8 cellular contexts compared by ENCODE assay signal in the genomic region with DNA sequence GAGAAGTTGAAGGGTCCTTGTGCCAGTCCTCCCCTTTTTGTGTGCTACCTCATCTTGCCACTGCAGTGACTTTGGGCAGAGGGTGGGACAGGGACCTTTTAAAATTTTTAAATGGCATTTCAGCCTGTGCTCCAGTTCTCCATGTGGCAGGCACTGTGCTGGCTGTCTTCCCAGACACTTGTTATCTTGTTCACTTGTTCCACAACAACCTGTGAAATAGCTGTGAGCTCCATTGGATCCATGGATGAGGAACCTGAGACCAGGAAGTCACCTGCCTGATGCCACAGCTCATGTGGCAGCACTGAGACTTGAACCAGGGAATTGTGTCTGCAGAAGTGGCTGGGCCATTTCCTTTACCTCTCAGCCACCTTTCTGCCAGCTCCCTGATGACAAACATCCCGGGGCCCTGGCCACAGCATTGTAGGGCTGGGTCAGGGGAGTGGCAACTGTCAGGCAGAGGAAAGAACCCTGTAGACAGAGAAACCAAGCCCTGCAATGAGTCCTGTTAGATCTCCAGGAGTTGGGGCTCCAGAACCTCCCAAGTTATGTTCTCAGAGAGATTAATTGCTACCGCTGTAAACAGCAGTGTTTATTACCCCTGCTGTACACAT. TPM values are rescaled to one million over a fixed set of nuclear protein-coding genes. Genes with fewer than 3 reads are reported as not detected.
DNase-seq lines count a peak whose midpoint lies in the region; ATAC-seq and TF ChIP-seq lines count a peak whose summit lies in the region.

No MANE protein-coding gene starts in this region.

- no TSS peak for BruUV-seq in PC-3 (replicated peaks; lab: Mats Ljungman, UMichigan)

- no peak overlapping the region for H3K9ac ChIP-seq in endodermal cell (ENCODE audit: extremely low read depth, low read length, poor library complexity, severe bottlenecking)
- no peak overlapping the region for H3K9ac ChIP-seq in PC-3 (ENCODE audit: low read length)

- H3K4me2 ChIP-seq in PC-3 (ENCODE audit: low read length): no peak overlapping the region

- TF ChIP-seq CTCF in WTC11 (IDR thresholded peaks at IDR 0.05): no peak
- TF ChIP-seq CTCF in endodermal cell (conservative IDR thresholded peaks at IDR 0.05): no peak
- TF ChIP-seq CTCF in neutrophil (IDR thresholded peaks at IDR 0.05): no peak
- TF ChIP-seq CTCF in PC-3 (conservative IDR thresholded peaks at IDR 0.05; ENCODE audit: low read depth, low read length): no peak

- H2AFZ ChIP-seq in PC-3 (ENCODE audit: low read length): no peak overlapping the region

- peak in 1 of 3 donors; percentile 73 for DNase-seq in CD4-positive, CD25-positive, alpha-beta regulatory T cell
- DNase-seq in WTC11 (ENCODE audit: low spot score) (no peak), endodermal cell (no peak), NCI-H524 (lab: John Stamatoyannopoulos, UW) (no peak), PC-3 (no peak), SKM-1 treated with dmso at 0.1 percent for 144 hours (lab: John Stamatoyannopoulos, UW; ENCODE audit: unreplicated experiment) (no peak), ecto neural progenitor cell (ENCODE audit: low spot score) (no peak)

- intact Hi-C loops in PC-3 (cut with micrococcal nuclease): no loop called here

- no peak for ATAC-seq in CD4-positive, CD25-positive, alpha-beta regulatory T cell (ENCODE audit: low read depth in 2 of 2)
- ATAC-seq in WTC11 (no peak), PC-3 (no peak)

- H3K36me3 Mint-ChIP-seq in CD4-positive, CD25-positive, alpha-beta regulatory T cell: peaks cover 18% of the 10 kb centered on the region
- H3K36me3 Mint-ChIP-seq in WTC11 (peaks cover 20% of the 10 kb centered on the region), endodermal cell (ENCODE audit: low read depth) (peaks cover 52% of the 10 kb centered on the region)

- CTCF ChIA-PET in WTC11 (lab: Charles Lee): interaction anchor here (0.5 to 4.8 kb wide), 9 partner anchors 14 to 521 kb away, joined by 3 to 71 read pairs (median 8); a partner anchor contains a TSS
- CTCF ChIA-PET in PC-3 (lab: Charles Lee): no interaction called here

- no peaks in the 10 kb centered on the region for H3F3A ChIP-seq in PC-3 (ENCODE audit: low read length, unreplicated experiment)

- peaks cover 51% of the 10 kb centered on the region for H3K79me2 ChIP-seq in PC-3 (ENCODE audit: low read length)

- no peaks in the 10 kb centered on the region for H3K9me3 ChIP-seq in CD4-positive, CD25-positive, alpha-beta regulatory T cell (ENCODE audit: control insufficient read depth in 2 of 2, low read length in 2 of 2)
- H3K9me3 ChIP-seq in endodermal cell (ENCODE audit: control insufficient read depth, low read length) (no peaks in the 10 kb centered on the region), neutrophil (no peaks in the 10 kb centered on the region), PC-3 (ENCODE audit: low read length) (no peaks in the 10 kb centered on the region)

- H3K27ac ChIP-seq in CD4-positive, CD25-positive, alpha-beta regulatory T cell (ENCODE audit: insufficient read depth, low read length, poor library complexity, severe bottlenecking): peak overlapping the region; percentile 88
- H3K27ac ChIP-seq in endodermal cell (ENCODE audit: low read depth, low read length) (no peak overlapping the region), neutrophil (peak overlapping the region; percentile 96), PC-3 (ENCODE audit: low read length) (no peak overlapping the region)

- peaks cover 33% of the 10 kb centered on the region for H3K36me3 ChIP-seq in CD4-positive, CD25-positive, alpha-beta regulatory T cell (ENCODE audit: control insufficient read depth, insufficient read depth, low read length)
- H3K36me3 ChIP-seq in endodermal cell (ENCODE audit: control insufficient read depth, insufficient read depth, low read length): peaks cover 88% of the 10 kb centered on the region
- H3K36me3 ChIP-seq in neutrophil: peaks cover 87% of the 10 kb centered on the region
- peaks cover 6% of the 10 kb centered on the region for H3K36me3 ChIP-seq in PC-3 (ENCODE audit: low read depth, low read length)

- no peaks in the 10 kb centered on the region for H3K27me3 ChIP-seq in CD4-positive, CD25-positive, alpha-beta regulatory T cell (ENCODE audit: control insufficient read depth, insufficient read depth, low read length)
- H3K27me3 ChIP-seq in endodermal cell (ENCODE audit: control insufficient read depth, insufficient read depth, low read length, poor library complexity, severe bottlenecking): no peaks in the 10 kb centered on the region
- H3K27me3 ChIP-seq in neutrophil: no peaks in the 10 kb centered on the region
- no peaks in the 10 kb centered on the region for H3K27me3 ChIP-seq in PC-3 (ENCODE audit: low read length)

- peak overlapping the region; percentile 67 for H3K4me3 ChIP-seq in CD4-positive, CD25-positive, alpha-beta regulatory T cell (ENCODE audit: low read depth, low read length)
- no peak overlapping the region for H3K4me3 ChIP-seq in endodermal cell (ENCODE audit: low read length)
- no peak overlapping the region for H3K4me3 ChIP-seq in neutrophil (ENCODE audit: low read depth in 1 of 2, low read length in 1 of 2)
- H3K4me3 ChIP-seq in PC-3 (ENCODE audit: low read length): no peak overlapping the region

- H3K9me3 Mint-ChIP-seq in CD4-positive, CD25-positive, alpha-beta regulatory T cell: peaks cover 0 to 2% (median 0%) of the 10 kb centered on the region in 7 donors
- H3K9me3 Mint-ChIP-seq in WTC11: no peaks in the 10 kb centered on the region
- no peaks in the 10 kb centered on the region for H3K9me3 Mint-ChIP-seq in endodermal cell

- peak overlapping the region; percentile 32 to 96 (median 90) for H3K4me3 Mint-ChIP-seq in CD4-positive, CD25-positive, alpha-beta regulatory T cell
- no peak overlapping the region for H3K4me3 Mint-ChIP-seq in WTC11
- no peak overlapping the region for H3K4me3 Mint-ChIP-seq in endodermal cell

- peaks cover 2% of the 10 kb centered on the region for H3K27me3 Mint-ChIP-seq in CD4-positive, CD25-positive, alpha-beta regulatory T cell
- no peaks in the 10 kb centered on the region; the same call in 1 of the 2 replicates for H3K27me3 Mint-ChIP-seq in WTC11 (ENCODE audit: low read depth)
- no peaks in the 10 kb centered on the region for H3K27me3 Mint-ChIP-seq in endodermal cell (ENCODE audit: insufficient read depth)

- no peaks in the 10 kb centered on the region for H3K9me2 ChIP-seq in PC-3 (replicated peaks; ENCODE audit: low read length)

- H4K20me1 ChIP-seq in PC-3 (ENCODE audit: low read length): peaks cover 15% of the 10 kb centered on the region; the same call in 1 of the 2 replicates

- H3K4me1 ChIP-seq in CD4-positive, CD25-positive, alpha-beta regulatory T cell (ENCODE audit: control insufficient read depth, insufficient read depth, low read length, poor library complexity, severe bottlenecking): peaks cover 83% of the 10 kb centered on the region
- H3K4me1 ChIP-seq in endodermal cell (ENCODE audit: control insufficient read depth, insufficient read depth, low read length) (peaks cover 29% of the 10 kb centered on the region), neutrophil (ENCODE audit: control insufficient read depth in 1 of 2, insufficient read depth in 1 of 2, low read depth in 1 of 2, low read length in 1 of 2) (peaks cover 76 to 85% of the 10 kb centered on the region in 2 experiments), PC-3 (ENCODE audit: insufficient read depth, low read length) (peaks cover 27% of the 10 kb centered on the region)

- peaks cover 9 to 88% (median 60%) of the 10 kb centered on the region in 4 donors for H3K4me1 Mint-ChIP-seq in CD4-positive, CD25-positive, alpha-beta regulatory T cell
- H3K4me1 Mint-ChIP-seq in WTC11 (peaks cover 76% of the 10 kb centered on the region), endodermal cell (peaks cover 58% of the 10 kb centered on the region)

- POLR2A ChIA-PET in WTC11 (lab: Charles Lee) (interaction anchor here (3.6 kb wide), 1 partner anchor 27 kb away, joined by 25 read pairs; a partner anchor contains a TSS), PC-3 (lab: Charles Lee; ENCODE audit: unreplicated experiment) (interaction anchor here (0.6 kb wide), 1 partner anchor 42 kb away, joined by 3 read pairs; no protein-coding TSS in a partner anchor)

- WGBS in endodermal cell (ENCODE audit: insufficient coverage in 1 of 2, insufficient read length in 1 of 2), 2 experiments: 94 to 100% methylated on average over 1 to 2 of the region's 2 CpGs

- peak overlapping the region; percentile 97 to 99 (median 98) for H3K27ac Mint-ChIP-seq in CD4-positive, CD25-positive, alpha-beta regulatory T cell
- H3K27ac Mint-ChIP-seq in WTC11: peak overlapping the region; percentile 95
- H3K27ac Mint-ChIP-seq in endodermal cell: peak overlapping the region; percentile 89

TF ChIP-seq in WTC11, 78 proteins besides CTCF, POLR2A, EP300 and RAD21 (continues in another document):
- TF ChIP-seq EMX1 (CRISPR knock-in tag; IDR thresholded peaks at IDR 0.05): no peak

RNA-seq across cellular contexts. Expression of a gene that starts 6.4 kb away (rescaled TPM):
- 135 TPM for total RNA-seq in CD4-positive, CD25-positive, alpha-beta regulatory T cell
- polyA plus RNA-seq in CD4-positive, CD25-positive, alpha-beta regulatory T cell: 100 to 1,000 TPM; 159 to 191 (median 177) TPM
- 97.7 to 106 TPM (median 102 TPM) in 3 replicates for total RNA-seq in WTC11 (2021)
- 10 to 100 TPM; 87.4 to 99.8 TPM for total RNA-seq in endodermal cell
- polyA plus RNA-seq in endodermal cell (2013, experiment 1 of 2): 58.5 TPM
- 55.2 TPM for polyA plus RNA-seq in endodermal cell (2013, experiment 2 of 2)
- total RNA-seq in PC-3 (2014; rRNA removed): 36.6 and 58.9 TPM in 2 replicates

RNA-seq across cellular contexts. Expression of a gene that starts 27.3 kb away (rescaled TPM):
- 62.2 TPM for total RNA-seq in CD4-positive, CD25-positive, alpha-beta regulatory T cell
- polyA plus RNA-seq in CD4-positive, CD25-positive, alpha-beta regulatory T cell: 10 to 100 TPM; 72.8 to 89.3 (median 80.1) TPM
- total RNA-seq in WTC11 (2021): 29.7 to 34.1 TPM (median 30.5 TPM) in 3 replicates
- 10 to 100 TPM; 29.2 to 34.1 TPM for total RNA-seq in endodermal cell
- polyA plus RNA-seq in endodermal cell (2013, experiment 1 of 2): 30.7 TPM
- polyA plus RNA-seq in endodermal cell (2013, experiment 2 of 2): 28.4 TPM
- total RNA-seq in PC-3 (2014; rRNA removed): 7.4 and 13.9 TPM in 2 replicates

RNA-seq across cellular contexts. Expression of a gene that starts 30.0 kb away (rescaled TPM):
- not detected for total RNA-seq in CD4-positive, CD25-positive, alpha-beta regulatory T cell
- polyA plus RNA-seq in CD4-positive, CD25-positive, alpha-beta regulatory T cell: not detected
- not detected in 3 replicates for total RNA-seq in WTC11 (2021)
- total RNA-seq in endodermal cell: not detected
- 3.2 TPM for polyA plus RNA-seq in endodermal cell (2013, experiment 1 of 2)
- polyA plus RNA-seq in endodermal cell (2013, experiment 2 of 2): 5.2 TPM
- 1.4 TPM in 1 of 2 replicates, not detected in the other for total RNA-seq in PC-3 (2014; rRNA removed)

RNA-seq across cellular contexts. Expression of a gene that starts 44.9 kb away (rescaled TPM):
- not detected for total RNA-seq in CD4-positive, CD25-positive, alpha-beta regulatory T cell
- not detected for polyA plus RNA-seq in CD4-positive, CD25-positive, alpha-beta regulatory T cell
- total RNA-seq in WTC11 (2021) (0.25 to 0.80 TPM (median 0.28 TPM) in 3 replicates), endodermal cell (not detected), PC-3 (2014; rRNA removed) (not detected in 2 replicates)
- polyA plus RNA-seq in endodermal cell (2013, experiment 1 of 2): not detected
- not detected for polyA plus RNA-seq in endodermal cell (2013, experiment 2 of 2)

RNA-seq across cellular contexts. Expression of a gene that starts 54.4 kb away (rescaled TPM):
- 78.6 TPM for total RNA-seq in CD4-positive, CD25-positive, alpha-beta regulatory T cell
- 10 to 100 TPM; 36.3 to 45.7 (median 40.5) TPM for polyA plus RNA-seq in CD4-positive, CD25-positive, alpha-beta regulatory T cell
- 215 to 227 TPM (median 218 TPM) in 3 replicates for total RNA-seq in WTC11 (2021)
- 100 to 1,000 TPM; 160 to 199 TPM for total RNA-seq in endodermal cell
- 206 TPM for polyA plus RNA-seq in endodermal cell (2013, experiment 1 of 2)
- 196 TPM for polyA plus RNA-seq in endodermal cell (2013, experiment 2 of 2)
- 207 and 243 TPM in 2 replicates for total RNA-seq in PC-3 (2014; rRNA removed)

Comparison
In these comparisons a context has a peak if more than half of its experiments do, and no peak if none do; other contexts are left out.
1. H3K27ac ChIP-seq: peak in CD4-positive, CD25-positive, alpha-beta regulatory T cell (single experiment) and neutrophil (single experiment); none in endodermal cell (single experiment) and PC-3 (single experiment).
2. H3K4me3 Mint-ChIP-seq: peak in CD4-positive, CD25-positive, alpha-beta regulatory T cell (4 of 4); none in WTC11 (single experiment) and endodermal cell (single experiment).
3. Peak in every context shown above with its lines, with median percentiles within 50 percentile points of each other: H3K27ac Mint-ChIP-seq.